Comparison of ENCODE assay signal across 9 cellular contexts in the genomic region with DNA sequence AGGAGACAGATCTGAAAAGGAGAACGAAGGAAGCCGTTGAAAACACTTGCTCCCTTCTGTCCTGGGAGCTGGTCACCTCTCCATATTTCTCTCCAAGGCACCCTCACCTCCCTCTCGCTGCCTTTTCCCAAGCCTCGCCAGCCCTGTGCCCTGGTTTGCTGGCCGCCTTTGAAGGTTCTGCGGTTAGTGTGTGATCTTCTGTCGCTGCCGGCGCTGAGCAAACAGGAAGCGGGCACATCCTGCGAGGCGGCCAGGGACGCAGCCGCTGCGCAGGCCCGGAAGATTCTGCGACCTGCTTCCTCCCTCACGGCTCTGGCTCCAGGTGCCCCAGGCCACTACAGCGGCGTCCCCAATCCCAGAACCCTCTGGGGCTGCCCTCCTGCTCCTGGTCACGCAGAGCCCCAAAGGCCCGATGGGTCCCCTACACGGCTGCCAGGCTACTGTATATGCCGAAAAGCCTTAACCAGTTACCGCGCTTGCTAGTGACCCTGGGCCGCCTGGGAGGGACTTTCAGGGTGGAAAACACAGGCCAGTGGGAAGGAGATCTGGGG. TPM values are rescaled to one million over a fixed set of nuclear protein-coding genes. Genes with fewer than 3 reads are reported as not detected.
DNase-seq lines count a peak whose midpoint lies in the region; ATAC-seq and TF ChIP-seq lines count a peak whose summit lies in the region.
"Had no signal": no experiment of that assay in that cellular context is flagged by ENCODE, and none has a peak within 500 bp of the region (broad histone marks: within the 10 kb centered on the region; RNA-seq: fewer than 3 reads in every experiment).

No MANE protein-coding gene starts in this region.

- peaks cover 57 to 60% of the 10 kb centered on the region in 2 donors for H3K4me1 Mint-ChIP-seq in natural killer cell
- H3K4me1 Mint-ChIP-seq in type B pancreatic cell (ENCODE audit: unreplicated experiment), result no peaks in the 10 kb centered on the region

- no peaks in the 10 kb centered on the region for H3K4me1 ChIP-seq in adrenal gland (replicated peaks in 1 of 2)

- H3K27ac Mint-ChIP-seq in natural killer cell, result peak overlapping the region; percentile 86 to 98
- H3K27ac Mint-ChIP-seq in type B pancreatic cell, result no peak overlapping the region

- no peak for TF ChIP-seq POLR2A in adrenal gland (IDR thresholded peaks at IDR 0.05)

- CTCF ChIA-PET in GM10248 (lab: Yijun Ruan, JAX), result interaction anchor here (1.9 to 4.4 kb wide), 2 partner anchors 10 to 14 kb away, joined by 5 to 13 read pairs; no protein-coding TSS in a partner anchor

- DNase-seq in GM10248 (ENCODE audit: extremely low spot score) (peak; percentile 54), T-helper 1 cell (peak; percentile 53 to 89 (median 63)), adrenal gland (peak in 5 of 7 donors; percentile 25 to 59 (median 38)), natural killer cell (peak; percentile 65), NCI-H146 (lab: John Stamatoyannopoulos, UW) (no peak), NCI-H748 treated with DMSO at 0.1 percent for 48 hours (lab: John Stamatoyannopoulos, UW) (no peak), type B pancreatic cell (ENCODE audit: extremely low spot score, unreplicated experiment) (no peak)

- no peaks in the 10 kb centered on the region for H3K9me3 ChIP-seq in adrenal gland (replicated peaks in 1 of 3)

- H3K36me3 Mint-ChIP-seq in natural killer cell (no peaks in the 10 kb centered on the region), type B pancreatic cell (no peaks in the 10 kb centered on the region)

- H3K27me3 Mint-ChIP-seq in natural killer cell (ENCODE audit: low read depth in 2 of 2) (no peaks in the 10 kb centered on the region), type B pancreatic cell (peaks cover 3% of the 10 kb centered on the region)

- H3K27ac ChIP-seq in adrenal gland, result peak overlapping the region in 4 of 5 donors; percentile 44 to 79 (median 52)

- 10 to 71% (median 54%) methylated on average over 6 to 27 of the region's 27 CpGs for WGBS in adrenal gland, 4 donors

- H3K4me3 Mint-ChIP-seq in natural killer cell (peak overlapping the region; percentile 67), type B pancreatic cell (no peak overlapping the region)

- POLR2A ChIA-PET in GM10248 (lab: Yijun Ruan, JAX), result no interaction called here

- H3K27me3 ChIP-seq in adrenal gland, result no peaks in the 10 kb centered on the region

- H3K4me3 ChIP-seq in adrenal gland, result no peak overlapping the region

- intact Hi-C loops in adrenal gland (cut with DNase I) (no loop called here), natural killer cell (cut with micrococcal nuclease) (no loop called here)

- H3K36me3 ChIP-seq in adrenal gland (replicated peaks in 1 of 2), result no peaks in the 10 kb centered on the region

- TF ChIP-seq CTCF in GM10248 (IDR thresholded peaks at IDR 0.05; ENCODE audit: control extremely low read depth, extremely low read depth, low read depth, missing control alignments), result no peak
- TF ChIP-seq CTCF in adrenal gland (IDR thresholded peaks at IDR 0.05), result no peak
- TF ChIP-seq CTCF in natural killer cell (IDR thresholded peaks at IDR 0.05), result no peak
- no peak for TF ChIP-seq CTCF in type B pancreatic cell (conservative IDR thresholded peaks at IDR 0.05)

- H3K9me3 Mint-ChIP-seq in natural killer cell (no peaks in the 10 kb centered on the region), type B pancreatic cell (no peaks in the 10 kb centered on the region)

- ATAC-seq in HG02943 (IDR thresholded peaks at IDR 0.05; ENCODE audit: low read depth, unreplicated experiment) (peak; percentile 26), natural killer cell (peak; percentile 13 to 36 (median 34))

RNA-seq across cellular contexts. Expression of a gene that starts 2.5 kb away (rescaled TPM):
- total RNA-seq in adrenal gland, result 10 to 100 TPM in 7 of 8 donors, 1 to 10 TPM in 1; 6.3 to 27.8 (median 18.5) TPM
- polyA plus RNA-seq in adrenal gland, result 10 to 100 TPM in 1 of 3 donors, 1 to 10 TPM in 2; 4.9 to 14.3 (median 5.9) TPM
- total RNA-seq in natural killer cell, result 100 to 1,000 TPM; 356 to 403 (median 392) TPM
- total RNA-seq in type B pancreatic cell (ENCODE audit: low replicate concordance), result not detected in 2 replicates
- total RNA-seq: epithelial cell of proximal tubule had no signal

RNA-seq across cellular contexts. Expression of a gene that starts 38.5 kb away (rescaled TPM):
- total RNA-seq in adrenal gland (1 to 10 TPM in 5 of 8 donors, under 1 TPM in 3; 0.18 to 5.4 (median 1.5) TPM), natural killer cell (1 to 10 TPM in 2 of 3 donors, under 1 TPM in 1; 0.96 to 2.6 (median 1.6) TPM), type B pancreatic cell (ENCODE audit: low replicate concordance) (1.2 and 6.8 TPM in 2 replicates)
- polyA plus RNA-seq in adrenal gland, result 1 to 10 TPM in 1 of 3 donors, under 1 TPM in 2; 0.56 to 2.4 (median 0.73) TPM
- total RNA-seq: epithelial cell of proximal tubule had no signal

Comparison
In these comparisons a context has a peak if more than half of its experiments do, and no peak if none do; other contexts are left out.
1. DNase-seq: peak in GM10248 (single experiment), T-helper 1 cell (5 of 5), adrenal gland (5 of 7) and natural killer cell (single experiment); none in NCI-H146 (single experiment), NCI-H748 treated with DMSO at 0.1 percent for 48 hours (single experiment) and type B pancreatic cell (single experiment).
2. RNA of a gene that starts 2.5 kb away (total RNA-seq): 356 to 403 TPM in natural killer cell; 6.3 to 27.8 TPM in adrenal gland and not detected in type B pancreatic cell; every median in the first group is over 10 times any median in the second.